ENCODE assay signal across 8 cellular contexts in genomic region chr11:124114942-124115781, GRCh38. TPM values are rescaled to one million over a fixed set of nuclear protein-coding genes. Genes with fewer than 3 reads are reported as not detected.
A peak's percentile ranks its signal among the peaks of the same experiment; 100 is the strongest.
DNase-seq lines count a peak whose midpoint lies in the region; FAIRE-seq and TF ChIP-seq lines count a peak whose summit lies in the region.

TSS of gene VWA5A (plus strand) at chr11:124115450. CDS start at chr11:124117512, 2,062 bp downstream.

- intact Hi-C loops in stomach (cut with DNase I; ENCODE audit: low total_unique reads) = no loop called here

- TF ChIP-seq POLR2A in stomach (IDR thresholded peaks at IDR 0.05) = peak in 2 of 4 donors; percentile 34 to 79

- 2 to 5% (median 4%) methylated on average over 16 of the region's 16 CpGs for WGBS in stomach, 5 donors

- H3K36me3 ChIP-seq in stomach = peaks cover 12 to 30% (median 29%) of the 10 kb centered on the region in 4 donors

- H3K4me1 Mint-ChIP-seq in neural crest cell = peaks cover 18% of the 10 kb centered on the region

- no peaks in the 10 kb centered on the region for H3K9me3 Mint-ChIP-seq in neural crest cell

- peaks cover 6% of the 10 kb centered on the region for H3K36me3 Mint-ChIP-seq in neural crest cell (ENCODE audit: low read depth)

- H3K4me3 ChIP-seq in foreskin fibroblast (ENCODE audit: low read depth in 1 of 2, low read length in 2 of 2) (peak within 1 kb of the TSS; percentile 53 to 86), stomach (peak within 1 kb of the TSS; percentile 54 to 73 (median 66))

- no peak for FAIRE-seq in D721Med (lab: Jason Lieb, UNC)

- H3K9me3 ChIP-seq in stomach = no peaks in the 10 kb centered on the region

- H3K4me1 ChIP-seq in stomach = peaks cover 0 to 24% (median 17%) of the 10 kb centered on the region in 4 donors

- peak; percentile 18 for TF ChIP-seq EP300 in stomach (IDR thresholded peaks at IDR 0.05)

- peak within 1 kb of the TSS; percentile 50 for H3K27ac Mint-ChIP-seq in neural crest cell (ENCODE audit: unreplicated experiment)

- peak; percentile 14 for DNase-seq in D721Med (ENCODE audit: insufficient read length, low spot score)
- DNase-seq in GM20000 (ENCODE audit: low spot score) = peak; percentile 74
- peak; percentile 23 for DNase-seq in HS-27A (ENCODE audit: low read depth)
- peak; percentile 62 for DNase-seq in RPMI8226
- peak; percentile 44 for DNase-seq in activated gamma-delta T cell treated with anti-CD3 and anti-CD28 coated beads, Interleukin-2, amount 50 U/mL, for 16 hours (ENCODE audit: low read depth)
- peak; percentile 68 to 86 for DNase-seq in foreskin fibroblast
- DNase-seq in neural crest cell (ENCODE audit: low read depth, low spot score) = peak; percentile 29
- peak; percentile 89 for DNase-seq in stomach

- no peaks in the 10 kb centered on the region for H3K27me3 Mint-ChIP-seq in neural crest cell (ENCODE audit: low read depth)

- peak within 1 kb of the TSS; percentile 59 to 76 (median 64) for H3K27ac ChIP-seq in stomach

- H3K27me3 ChIP-seq in stomach = no peaks in the 10 kb centered on the region

- peak within 1 kb of the TSS; percentile 84 for H3K4me3 Mint-ChIP-seq in neural crest cell

- TF ChIP-seq CTCF in D721Med (IDR thresholded peaks at IDR 0.05; ENCODE audit: insufficient read depth, missing control alignments) (no peak), GM20000 (IDR thresholded peaks at IDR 0.05; ENCODE audit: extremely low read depth, missing control alignments) (no peak), foreskin fibroblast (IDR thresholded peaks at IDR 0.05; ENCODE audit: low read depth, low read length) (no peak), neural crest cell (conservative IDR thresholded peaks at IDR 0.05) (no peak), stomach (IDR thresholded peaks at IDR 0.05) (no peak)

RNA-seq across cellular contexts. Expression of gene VWA5A, which starts in this region (rescaled TPM):
- total RNA-seq in neural crest cell (6.1 and 6.4 TPM in 2 replicates), stomach (100 to 1,000 TPM in 1 of 5 donors, 10 to 100 TPM in 4; 15.4 to 111 (median 39.7) TPM)
- 10 to 100 TPM; 10.1 to 24.1 (median 17.1) TPM for polyA plus RNA-seq in stomach

Comparison
In these comparisons a context has a peak if more than half of its experiments do, and no peak if none do; other contexts are left out.
1. Peak in every context shown above with its lines: DNase-seq, H3K4me3 ChIP-seq and H3K27ac ChIP-seq.
2. DNase-seq: peak in every context shown above with its lines; median percentile 89 in stomach; 77 in foreskin fibroblast; 74 in GM20000; 62 in RPMI8226; 44 in activated gamma-delta T cell treated with anti-CD3 and anti-CD28 coated beads, Interleukin-2, amount 50 U/mL, for 16 hours; 29 in neural crest cell; 23 in HS-27A; 14 in D721Med.